9 cellular contexts compared by ENCODE assay signal in genomic region chr10:92592761-92593552, GRCh38. TPM values are rescaled to one million over a fixed set of nuclear protein-coding genes. Genes with fewer than 3 reads are reported as not detected.
DNase-seq lines count a peak whose midpoint lies in the region; ATAC-seq, FAIRE-seq and TF ChIP-seq lines count a peak whose summit lies in the region.
"Had no signal": no experiment of that assay in that cellular context is flagged by ENCODE, and none has a peak within 500 bp of the region (broad histone marks: within the 10 kb centered on the region; RNA-seq: fewer than 3 reads in every experiment).

Gene KIF11, plus strand, starts transcription at chr10:92593130. Its CDS starts 246 bp downstream, at chr10:92593376.

- H3K9ac ChIP-seq in keratinocyte (ENCODE audit: control insufficient read depth, extremely low read depth, insufficient read depth, low read length): peak within 1 kb of the TSS; percentile 88

- peaks cover 50% of the 10 kb centered on the region for H3K79me2 ChIP-seq in keratinocyte (ENCODE audit: control insufficient read depth, insufficient read depth, low read length)

- H3K27ac ChIP-seq in keratinocyte (ENCODE audit: control insufficient read depth, insufficient read depth, low read length): peak within 1 kb of the TSS; percentile 83

- no peaks in the 10 kb centered on the region for H3K9me3 ChIP-seq in keratinocyte (ENCODE audit: control insufficient read depth, low read depth, low read length)

- H3K4me1 ChIP-seq in keratinocyte (ENCODE audit: control insufficient read depth, extremely low read depth, insufficient read depth, low read length): peaks cover 8% of the 10 kb centered on the region

- peak; percentile 71 for ATAC-seq in GM19035 (IDR thresholded peaks at IDR 0.05; ENCODE audit: unreplicated experiment)
- ATAC-seq in HG03354 (IDR thresholded peaks at IDR 0.05; ENCODE audit: poor library complexity, severe bottlenecking, unreplicated experiment): peak; percentile 83

- H3K27me3 ChIP-seq in keratinocyte (ENCODE audit: control insufficient read depth, extremely low read depth, insufficient read depth, low read length): no peaks in the 10 kb centered on the region

- dilution Hi-C loops in keratinocyte (cut with MboI; ENCODE audit: extremely low pct_ligation_motif_present, low sequenced_read_pairs): no loop called here

- no peaks in the 10 kb centered on the region for H4K20me1 ChIP-seq in keratinocyte (ENCODE audit: control insufficient read depth, extremely low read depth, insufficient read depth, low read length)

- TF ChIP-seq CTCF in AG09319 (IDR thresholded peaks at IDR 0.05; ENCODE audit: low read depth, low read length) (no peak), keratinocyte (optimal IDR thresholded peaks at IDR 0.05 in 1 of 3, IDR thresholded peaks at IDR 0.05 in 1 of 3, conservative IDR thresholded peaks at IDR 0.05 in 1 of 3; ENCODE audit: extremely low read depth in 1 of 3, insufficient read depth in 2 of 3, low read length in 3 of 3) (no peak)

- peak within 1 kb of the TSS; percentile 94 for H2AFZ ChIP-seq in keratinocyte (ENCODE audit: control insufficient read depth, low read length)

- peak; percentile 92 for FAIRE-seq in keratinocyte (lab: Jason Lieb, UNC)
- FAIRE-seq: colon had no signal

- peak; percentile 87 for DNase-seq in AG09319 (ENCODE audit: extremely low read depth, low read depth)
- DNase-seq in NCI-H460 (ENCODE audit: extremely low read depth, low read depth): peak; percentile 97
- peak; percentile 95 for DNase-seq in activated CD4-positive, CD25-positive, alpha-beta regulatory T cell treated with anti-CD3 and anti-CD28 coated beads, Interleukin-2, amount 50 U/mL, for 72 hours
- DNase-seq in cerebellar nuclear complex (lab: John Stamatoyannopoulos, UW): peak; percentile 13 to 90
- peak; percentile 67 for DNase-seq in keratinocyte (ENCODE audit: low read depth, low spot score)
- peak; percentile 91 to 94 for DNase-seq in stimulated activated CD4-positive, alpha-beta T cell treated with anti-CD3 and anti-CD28 coated beads, Interleukin-15, amount 100 ng/mL, for 1 hour (ENCODE audit: low read depth in 1 of 2, low spot score in 1 of 2)

- no peaks in the 10 kb centered on the region for H3K9me1 ChIP-seq in keratinocyte (ENCODE audit: control insufficient read depth, extremely low read depth, insufficient read depth, low read length)

- H3K4me2 ChIP-seq in keratinocyte (ENCODE audit: control insufficient read depth, extremely low read depth, insufficient read depth, low read depth, low read length): peak within 1 kb of the TSS; percentile 95

- no peaks in the 10 kb centered on the region for H3K36me3 ChIP-seq in keratinocyte (ENCODE audit: control insufficient read depth in 2 of 2, extremely low read depth in 1 of 2, insufficient read depth in 2 of 2, low read length in 2 of 2)

- H3K4me3 ChIP-seq in keratinocyte (ENCODE audit: control insufficient read depth in 2 of 3, extremely low read depth in 1 of 3, insufficient read depth in 2 of 3, low read depth in 1 of 3, low read length in 3 of 3): peak within 1 kb of the TSS; percentile 83 to 95 (median 93)

RNA-seq across cellular contexts. Expression of gene KIF11, which starts in this region (rescaled TPM):
- total RNA-seq in NCI-H460 (2014; rRNA removed; shearing (Covaris generic)): 39.3 and 40.2 TPM in 2 replicates
- polyA plus RNA-seq in NCI-H460 (2014; cell fraction: nucleus; rRNA removed): 24.3 and 34.2 TPM in 2 replicates
- polyA plus RNA-seq in keratinocyte: 1.5 to 10.6 TPM (median 6.3 TPM) in 3 replicates
- polyA plus RNA-seq in keratinocyte (2011; ENCODE audit: low read depth): 1.1 TPM
- polyA plus RNA-seq in keratinocyte (2011; cell fraction: cytosol; rRNA removed): 1.6 and 3.6 TPM in 2 replicates
- polyA plus RNA-seq in keratinocyte (2011; cell fraction: nucleus; rRNA removed): 2.2 and 2.9 TPM in 2 replicates
- polyA plus RNA-seq in keratinocyte (2012; ENCODE audit: low replicate concordance): 0.62 and 9.2 TPM in 2 replicates
- polyA minus RNA-seq in keratinocyte: 0.89 to 10.9 TPM (median 1.1 TPM) in 3 replicates
- polyA minus RNA-seq in keratinocyte (2011; cell fraction: cytosol; rRNA and poly(A)+ RNA removed): 1.7 TPM
- polyA minus RNA-seq in keratinocyte (2011; cell fraction: nucleus; rRNA and poly(A)+ RNA removed): 1.2 and 2.8 TPM in 2 replicates

Comparison
In these comparisons a context has a peak if more than half of its experiments do, and no peak if none do; other contexts are left out.
1. Peak in every context shown above with its lines: DNase-seq, ATAC-seq, H3K4me3 ChIP-seq and H3K27ac ChIP-seq.